In the genomic region with DNA sequence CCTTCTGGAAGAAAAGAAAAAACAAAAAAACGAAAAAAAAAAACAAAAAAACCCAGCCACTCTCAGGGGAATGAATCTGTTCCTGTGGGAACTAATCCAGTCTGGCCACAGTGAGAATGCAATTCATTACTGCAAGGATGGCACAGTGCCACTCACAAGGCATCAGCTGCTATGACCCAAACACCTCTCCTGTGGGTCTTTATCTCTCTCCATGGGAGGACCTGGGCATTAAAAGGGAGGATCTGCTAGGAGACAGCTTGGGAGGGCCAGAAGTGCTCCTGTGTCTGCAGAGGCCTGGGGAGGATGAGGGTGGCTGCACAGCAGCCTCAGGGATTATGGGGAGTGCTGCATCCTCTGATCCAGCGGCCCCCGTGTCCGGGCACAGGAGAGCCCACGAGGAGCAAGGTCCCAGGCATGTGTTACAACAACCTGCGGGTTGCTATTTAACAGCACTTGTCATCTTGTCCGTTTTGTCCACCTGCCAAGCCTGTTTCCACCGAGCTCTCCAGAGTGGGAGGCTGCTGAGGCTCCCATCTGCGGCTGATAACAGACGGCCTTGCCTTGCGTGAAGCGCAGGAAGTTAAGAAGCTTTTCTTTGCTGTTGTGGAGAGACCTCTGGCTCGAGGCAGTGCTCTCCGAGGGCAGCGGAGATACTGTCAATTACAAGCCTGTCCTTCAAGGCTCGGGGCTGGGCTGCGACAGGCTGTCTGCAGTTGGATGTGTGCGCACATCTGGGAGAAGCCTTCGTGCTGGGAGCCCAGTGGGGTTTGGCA, we compare ENCODE assay signal across 1 cellular context.
TF ChIP-seq lines count a peak whose summit lies in the region.

No MANE protein-coding gene starts in this region.

TF ChIP-seq in HepG2, 621 proteins besides CTCF, POLR2A, EP300 and RAD21 (continued from another document):
- TF ChIP-seq, protein P1, sequence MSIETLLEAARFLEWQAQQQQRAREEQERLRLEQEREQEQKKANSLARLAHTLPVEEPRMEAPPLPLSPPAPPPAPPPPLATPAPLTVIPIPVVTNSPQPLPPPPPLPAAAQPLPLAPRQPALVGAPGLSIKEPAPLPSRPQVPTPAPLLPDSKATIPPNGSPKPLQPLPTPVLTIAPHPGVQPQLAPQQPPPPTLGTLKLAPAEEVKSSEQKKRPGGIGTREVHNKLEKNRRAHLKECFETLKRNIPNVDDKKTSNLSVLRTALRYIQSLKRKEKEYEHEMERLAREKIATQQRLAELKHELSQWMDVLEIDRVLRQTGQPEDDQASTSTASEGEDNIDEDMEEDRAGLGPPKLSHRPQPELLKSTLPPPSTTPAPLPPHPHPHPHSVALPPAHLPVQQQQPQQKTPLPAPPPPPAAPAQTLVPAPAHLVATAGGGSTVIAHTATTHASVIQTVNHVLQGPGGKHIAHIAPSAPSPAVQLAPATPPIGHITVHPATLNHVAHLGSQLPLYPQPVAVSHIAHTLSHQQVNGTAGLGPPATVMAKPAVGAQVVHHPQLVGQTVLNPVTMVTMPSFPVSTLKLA (IDR thresholded peaks at IDR 0.05): peak; percentile 58
